Comparison of ENCODE assay signal across 8 cellular contexts in genomic region chr3:77254967-77255831, GRCh38.
A peak's percentile ranks its signal among the peaks of the same experiment; 100 is the strongest.
DNase-seq lines count a peak whose midpoint lies in the region; ATAC-seq, FAIRE-seq and TF ChIP-seq lines count a peak whose summit lies in the region.

No MANE protein-coding gene starts in this region.

- H3K27me3 ChIP-seq in bronchial epithelial cell (ENCODE audit: control insufficient read depth, insufficient read depth, low read length) = no peaks in the 10 kb centered on the region

- FAIRE-seq in bronchial epithelial cell (lab: Jason Lieb, UNC) = no peak

- peak; percentile 79 for ATAC-seq in GM19328 (IDR thresholded peaks at IDR 0.05; ENCODE audit: unreplicated experiment)
- peak; percentile 61 for ATAC-seq in HG03571 (IDR thresholded peaks at IDR 0.05; ENCODE audit: unreplicated experiment)
- ATAC-seq in left lobe of liver = peak; percentile 100

- H3K36me3 Mint-ChIP-seq in activated T-helper 1 cell treated with anti-CD3 and anti-CD28 coated beads, Interleukin-12 subunit alpha, Interleukin-12 subunit beta, Interleukin-2, Interleukin-4 antibody, amounts not matched to agents 30 ng/mL and 10 ng/mL and 1 ng/mL, durations not matched to agents 14 hours and 24 hours and 36 hours (ENCODE audit: low read depth) = no peaks in the 10 kb centered on the region

- DNase-seq in Caki2 (ENCODE audit: low read depth) (peak; percentile 31), NCI-H82 (lab: John Stamatoyannopoulos, UW) (peak; percentile 79), bronchial epithelial cell (ENCODE audit: low read depth) (peak; percentile 69), left lobe of liver (ENCODE audit: low spot score) (no peak)
- DNase-seq in effector CD8-positive, alpha-beta T cell (lab: John Stamatoyannopoulos, UW) = no peak
- no peak for DNase-seq in activated T-helper 1 cell treated with anti-CD3 and anti-CD28 coated beads, Interleukin-12 subunit alpha, Interleukin-12 subunit beta, Interleukin-2, Interleukin-4 antibody, amounts not matched to agents 30 ng/mL and 10 ng/mL and 1 ng/mL, durations not matched to agents 14 hours and 24 hours and 36 hours (ENCODE audit: low spot score)

- H3K27me3 Mint-ChIP-seq in activated T-helper 1 cell treated with anti-CD3 and anti-CD28 coated beads, Interleukin-12 subunit alpha, Interleukin-12 subunit beta, Interleukin-2, Interleukin-4 antibody, amounts not matched to agents 30 ng/mL and 10 ng/mL and 1 ng/mL, durations not matched to agents 14 hours and 24 hours and 36 hours (ENCODE audit: insufficient read depth) = no peaks in the 10 kb centered on the region

- no peaks in the 10 kb centered on the region for H3K36me3 ChIP-seq in bronchial epithelial cell (ENCODE audit: control insufficient read depth, insufficient read depth, low read length)

- in situ Hi-C loops in Caki2 (cut with HindIII; ENCODE audit: low pct_unique_long_range_greater_than_20kb, low sequenced_read_pairs) = no loop called here

- peak; percentile 68 for TF ChIP-seq CTCF in bronchial epithelial cell (IDR thresholded peaks at IDR 0.05; ENCODE audit: insufficient read depth, low read length, severe bottlenecking)

- intact Hi-C loops in activated T-helper 1 cell treated with anti-CD3 and anti-CD28 coated beads, Interleukin-12 subunit alpha, Interleukin-12 subunit beta, Interleukin-2, Interleukin-4 antibody, amounts not matched to agents 30 ng/mL and 10 ng/mL and 1 ng/mL, durations not matched to agents 14 hours and 24 hours and 36 hours (cut with micrococcal nuclease) = no loop called here

- H3K9me3 Mint-ChIP-seq in activated T-helper 1 cell treated with anti-CD3 and anti-CD28 coated beads, Interleukin-12 subunit alpha, Interleukin-12 subunit beta, Interleukin-2, Interleukin-4 antibody, amounts not matched to agents 30 ng/mL and 10 ng/mL and 1 ng/mL, durations not matched to agents 14 hours and 24 hours and 36 hours = no peaks in the 10 kb centered on the region

- H3K4me3 ChIP-seq in bronchial epithelial cell (ENCODE audit: low read depth, low read length) = no peak overlapping the region

- H3K4me3 Mint-ChIP-seq in activated T-helper 1 cell treated with anti-CD3 and anti-CD28 coated beads, Interleukin-12 subunit alpha, Interleukin-12 subunit beta, Interleukin-2, Interleukin-4 antibody, amounts not matched to agents 30 ng/mL and 10 ng/mL and 1 ng/mL, durations not matched to agents 14 hours and 24 hours and 36 hours = no peak overlapping the region

- no peak overlapping the region for H3K27ac Mint-ChIP-seq in activated T-helper 1 cell treated with anti-CD3 and anti-CD28 coated beads, Interleukin-12 subunit alpha, Interleukin-12 subunit beta, Interleukin-2, Interleukin-4 antibody, amounts not matched to agents 30 ng/mL and 10 ng/mL and 1 ng/mL, durations not matched to agents 14 hours and 24 hours and 36 hours

- H3K4me1 Mint-ChIP-seq in activated T-helper 1 cell treated with anti-CD3 and anti-CD28 coated beads, Interleukin-12 subunit alpha, Interleukin-12 subunit beta, Interleukin-2, Interleukin-4 antibody, amounts not matched to agents 30 ng/mL and 10 ng/mL and 1 ng/mL, durations not matched to agents 14 hours and 24 hours and 36 hours (ENCODE audit: low read depth) = no peaks in the 10 kb centered on the region

Comparison
In these comparisons a context has a peak if more than half of its experiments do, and no peak if none do; other contexts are left out.
1. DNase-seq: peak in Caki2 (single experiment), NCI-H82 (single experiment) and bronchial epithelial cell (single experiment); none in left lobe of liver (single experiment), effector CD8-positive, alpha-beta T cell (single experiment) and activated T-helper 1 cell treated with anti-CD3 and anti-CD28 coated beads, Interleukin-12 subunit alpha, Interleukin-12 subunit beta, Interleukin-2, Interleukin-4 antibody, amounts not matched to agents 30 ng/mL and 10 ng/mL and 1 ng/mL, durations not matched to agents 14 hours and 24 hours and 36 hours (single experiment).
2. Peak in every context shown above with its lines, with median percentiles within 50 percentile points of each other: ATAC-seq.